ENCODE assay signal across 40 cellular contexts in the genomic region with DNA sequence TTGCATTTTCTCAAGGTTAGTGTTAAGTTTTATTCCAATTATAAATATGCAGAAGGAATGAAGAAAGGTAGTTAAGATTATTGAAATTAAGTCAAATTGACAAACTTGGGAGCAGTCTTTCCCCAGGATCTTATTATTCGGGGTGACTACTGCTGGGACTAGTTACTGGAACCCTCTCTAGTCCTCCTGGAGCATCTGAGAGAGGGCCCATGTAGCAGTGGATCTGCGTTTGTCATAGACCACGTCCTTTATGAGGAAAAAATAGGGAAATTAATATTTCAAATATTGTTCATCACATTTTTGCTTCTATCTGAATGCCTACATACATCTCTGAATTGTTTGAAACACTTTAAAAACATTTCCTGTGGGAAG. TPM values are rescaled to one million over a fixed set of nuclear protein-coding genes. Genes with fewer than 3 reads are reported as not detected.
"Had no signal": no experiment of that assay in that cellular context is flagged by ENCODE, and none has a peak within 500 bp of the region (broad histone marks: within the 10 kb centered on the region; RNA-seq: fewer than 3 reads in every experiment).

No MANE protein-coding gene starts in this region.

- H3K4me3 Mint-ChIP-seq: activated B cell treated with CpG ODN at 0.5 μM for 24 hours; activated CD4-positive, alpha-beta memory T cell treated with anti-CD3 and anti-CD28 coated beads for 36 hours; activated CD4-positive, alpha-beta T cell treated with anti-CD3 and anti-CD28 coated beads, Interleukin-2, amount 10 ng/mL, durations not matched to agents 24 days and 14 days; activated CD8-positive, alpha-beta T cell treated with anti-CD3 and anti-CD28 coated beads for 36 hours; activated naive CD4-positive, alpha-beta T cell treated with anti-CD3 and anti-CD28 coated beads for 36 hours; activated naive CD8-positive, alpha-beta T cell treated with anti-CD3 and anti-CD28 coated beads for 36 hours; activated T-cell treated with anti-CD3 and anti-CD28 coated beads, Interleukin-2, amount 50 U/mL, for 4 hours; activated T-cell treated with anti-CD3 and anti-CD28 coated beads, Interleukin-2, amount 50 U/mL, for 72 hours; activated T-helper 1 cell treated with anti-CD3 and anti-CD28 coated beads, Interleukin-12 subunit alpha, Interleukin-12 subunit beta, Interleukin-2, Interleukin-4 antibody, amounts not matched to agents 30 ng/mL and 10 ng/mL and 1 ng/mL, durations not matched to agents 14 hours and 24 hours and 36 hours; activated T-helper 17 cell treated with anti-CD3 and anti-CD28 coated beads, Interleukin-2, amount 50 U/mL, for 72 hours; T-helper 2 cell treated with Interferon-gamma antibody and Interleukin-4, amounts not matched to agents 5 μg/mL and 100 μg/mL, for 36 hours had no signal

- H3K4me3 ChIP-seq: adrenal gland, body of pancreas, breast epithelium, colonic mucosa had no signal

- ATAC-seq: activated CD8-positive, alpha-beta T cell treated with anti-CD3 and anti-CD28 coated beads for 36 hours; activated naive CD4-positive, alpha-beta T cell treated with anti-CD3 and anti-CD28 coated beads, Interleukin-2, amount 50 U/mL, for 72 hours; activated T-cell treated with anti-CD3 and anti-CD28 coated beads, Interleukin-2, amount 50 U/mL, for 4 hours; activated T-cell treated with anti-CD3 and anti-CD28 coated beads, Interleukin-2, amount 50 U/mL, for 72 hours; activated T-helper 17 cell treated with anti-CD3 and anti-CD28 coated beads, Interleukin-2, amount 50 U/mL, for 72 hours; body of pancreas had no signal

- H3K9me3 Mint-ChIP-seq: activated CD4-positive, alpha-beta memory T cell treated with anti-CD3 and anti-CD28 coated beads for 36 hours; activated CD8-positive, alpha-beta T cell treated with anti-CD3 and anti-CD28 coated beads for 36 hours; activated naive CD4-positive, alpha-beta T cell treated with anti-CD3 and anti-CD28 coated beads for 36 hours; activated naive CD4-positive, alpha-beta T cell treated with anti-CD3 and anti-CD28 coated beads, Interleukin-2, amount 50 U/mL, for 72 hours; activated T-cell treated with anti-CD3 and anti-CD28 coated beads, Interleukin-2, amount 50 U/mL, for 4 hours; activated T-cell treated with anti-CD3 and anti-CD28 coated beads, Interleukin-2, amount 50 U/mL, for 72 hours; activated T-helper 17 cell treated with anti-CD3 and anti-CD28 coated beads, Interleukin-2, amount 50 U/mL, for 72 hours; T-helper 2 cell treated with Interferon-gamma antibody and Interleukin-4, amounts not matched to agents 5 μg/mL and 100 μg/mL, for 36 hours had no signal

- FAIRE-seq: astrocyte, TTC549 had no signal

- DNase-seq: activated B cell treated with CpG ODN at 0.5 μM for 24 hours; activated CD4-positive, alpha-beta memory T cell treated with anti-CD3 and anti-CD28 coated beads for 36 hours; activated CD4-positive, alpha-beta T cell treated with anti-CD3 and anti-CD28 coated beads for 4 hours; activated CD4-positive, alpha-beta T cell treated with anti-CD3 and anti-CD28 coated beads, Interleukin-2, amount 10 ng/mL, durations not matched to agents 24 days and 14 days; activated CD4-positive, alpha-beta T cell treated with anti-CD3 and anti-CD28 coated beads, Interleukin-2, amount 50 U/mL, for 1 hour; activated CD4-positive, alpha-beta T cell treated with anti-CD3 and anti-CD28 coated beads, Interleukin-2, amount 50 U/mL, for 4 hours; activated CD4-positive, CD25-positive, alpha-beta regulatory T cell treated with anti-CD3 and anti-CD28 coated beads, Interleukin-2, amount 50 U/mL, for 72 hours; activated CD8-positive, alpha-beta memory T cell treated with anti-CD3 and anti-CD28 coated beads, Interleukin-2, amount 50 U/mL, for 4 hours; activated CD8-positive, alpha-beta T cell treated with anti-CD3 and anti-CD28 coated beads for 36 hours; activated effector memory CD4-positive, alpha-beta T cell treated with anti-CD3 and anti-CD28 coated beads, Interleukin-2, amount 50 U/mL, for 16 hours; activated gamma-delta T cell treated with Interleukin-2 at 50 U/mL for 16 hours; activated naive CD4-positive, alpha-beta T cell; activated naive CD4-positive, alpha-beta T cell treated with anti-CD3 and anti-CD28 coated beads for 36 hours; activated naive CD4-positive, alpha-beta T cell treated with anti-CD3 and anti-CD28 coated beads, Interleukin-2, amount 50 U/mL, for 16 hours; activated naive CD8-positive, alpha-beta T cell treated with anti-CD3 and anti-CD28 coated beads for 36 hours; activated T-cell treated with anti-CD3 and anti-CD28 coated beads for 4 hours; activated T-cell treated with anti-CD3 and anti-CD28 coated beads, Interleukin-2, amount 50 U/mL, for 1 hour; activated T-cell treated with anti-CD3 and anti-CD28 coated beads, Interleukin-2, amount 50 U/mL, for 4 hours; activated T-cell treated with anti-CD3 and anti-CD28 coated beads, Interleukin-2, amount 50 U/mL, for 72 hours; adrenal gland; amniotic stem cell; aorta; body of pancreas; brain microvascular endothelial cell; central memory CD4-positive, alpha-beta T cell; cerebellar nuclear complex; colonic mucosa; T-helper 2 cell; T-helper 9 cell had no signal

- H3K27ac Mint-ChIP-seq: activated B cell treated with CpG ODN at 0.5 μM for 24 hours; activated CD4-positive, alpha-beta memory T cell treated with anti-CD3 and anti-CD28 coated beads for 36 hours; activated CD4-positive, alpha-beta T cell treated with anti-CD3 and anti-CD28 coated beads, Interleukin-2, amount 10 ng/mL, durations not matched to agents 24 days and 14 days; activated CD8-positive, alpha-beta T cell treated with anti-CD3 and anti-CD28 coated beads for 36 hours; activated naive CD4-positive, alpha-beta T cell treated with anti-CD3 and anti-CD28 coated beads for 36 hours; activated naive CD4-positive, alpha-beta T cell treated with anti-CD3 and anti-CD28 coated beads, Interleukin-2, amount 50 U/mL, for 72 hours; activated naive CD8-positive, alpha-beta T cell treated with anti-CD3 and anti-CD28 coated beads for 36 hours; activated T-cell treated with anti-CD3 and anti-CD28 coated beads, Interleukin-2, amount 50 U/mL, for 72 hours; activated T-helper 1 cell treated with anti-CD3 and anti-CD28 coated beads, Interleukin-12 subunit alpha, Interleukin-12 subunit beta, Interleukin-2, Interleukin-4 antibody, amounts not matched to agents 30 ng/mL and 10 ng/mL and 1 ng/mL, durations not matched to agents 14 hours and 24 hours and 36 hours; activated T-helper 17 cell treated with anti-CD3 and anti-CD28 coated beads, Interleukin-2, amount 50 U/mL, for 72 hours; T-helper 2 cell treated with Interferon-gamma antibody and Interleukin-4, amounts not matched to agents 5 μg/mL and 100 μg/mL, for 36 hours had no signal

- H3K9me3 ChIP-seq: adrenal gland, body of pancreas, breast epithelium, colonic mucosa had no signal

- H3K27ac ChIP-seq: adrenal gland, body of pancreas, brain microvascular endothelial cell, breast epithelium, colonic mucosa, VCaP had no signal

- H3K4me1 ChIP-seq: adrenal gland, breast epithelium, colonic mucosa had no signal

- H3K36me3 ChIP-seq: adrenal gland, brain microvascular endothelial cell, breast epithelium, colonic mucosa had no signal

RNA-seq across cellular contexts. Expression of gene CNPY1, which starts 41.0 kb away (rescaled TPM):
- total RNA-seq: activated B cell treated with CpG ODN at 0.5 μM for 24 hours; activated CD4-positive, alpha-beta memory T cell treated with anti-CD3 and anti-CD28 coated beads for 36 hours; activated CD4-positive, alpha-beta T cell treated with anti-CD3 and anti-CD28 coated beads, Interleukin-2, amount 10 ng/mL, durations not matched to agents 24 days and 14 days; activated CD8-positive, alpha-beta memory T cell treated with anti-CD3 and anti-CD28 coated beads for 36 hours; activated CD8-positive, alpha-beta T cell treated with anti-CD3 and anti-CD28 coated beads for 36 hours; activated naive CD4-positive, alpha-beta T cell treated with anti-CD3 and anti-CD28 coated beads for 36 hours; activated naive CD4-positive, alpha-beta T cell treated with anti-CD3 and anti-CD28 coated beads, Interleukin-2, amount 50 U/mL, for 72 hours; activated naive CD8-positive, alpha-beta T cell treated with anti-CD3 and anti-CD28 coated beads for 36 hours; activated T-cell treated with anti-CD3 and anti-CD28 coated beads, Interleukin-2, amount 50 U/mL, for 4 hours; activated T-cell treated with anti-CD3 and anti-CD28 coated beads, Interleukin-2, amount 50 U/mL, for 72 hours; activated T-helper 1 cell treated with anti-CD3 and anti-CD28 coated beads, Interleukin-12 subunit alpha, Interleukin-12 subunit beta, Interleukin-2, Interleukin-4 antibody, amounts not matched to agents 30 ng/mL and 10 ng/mL and 1 ng/mL, durations not matched to agents 14 hours and 24 hours and 36 hours; activated T-helper 17 cell treated with anti-CD3 and anti-CD28 coated beads, Interleukin-2, amount 50 U/mL, for 72 hours; adrenal gland; aorta; astrocyte; body of pancreas; cardiac septum; chondrocyte; colonic mucosa had no signal
- polyA plus RNA-seq: adrenal gland, aorta had no signal

RNA-seq across cellular contexts. Expression of gene EN2, which starts 47.5 kb away (rescaled TPM):
- total RNA-seq: activated B cell treated with CpG ODN at 0.5 μM for 24 hours; activated CD4-positive, alpha-beta memory T cell treated with anti-CD3 and anti-CD28 coated beads for 36 hours; activated CD4-positive, alpha-beta T cell treated with anti-CD3 and anti-CD28 coated beads, Interleukin-2, amount 10 ng/mL, durations not matched to agents 24 days and 14 days; activated CD8-positive, alpha-beta memory T cell treated with anti-CD3 and anti-CD28 coated beads for 36 hours; activated CD8-positive, alpha-beta T cell treated with anti-CD3 and anti-CD28 coated beads for 36 hours; activated naive CD4-positive, alpha-beta T cell treated with anti-CD3 and anti-CD28 coated beads for 36 hours; activated naive CD4-positive, alpha-beta T cell treated with anti-CD3 and anti-CD28 coated beads, Interleukin-2, amount 50 U/mL, for 72 hours; activated naive CD8-positive, alpha-beta T cell treated with anti-CD3 and anti-CD28 coated beads for 36 hours; activated T-cell treated with anti-CD3 and anti-CD28 coated beads, Interleukin-2, amount 50 U/mL, for 4 hours; activated T-cell treated with anti-CD3 and anti-CD28 coated beads, Interleukin-2, amount 50 U/mL, for 72 hours; activated T-helper 1 cell treated with anti-CD3 and anti-CD28 coated beads, Interleukin-12 subunit alpha, Interleukin-12 subunit beta, Interleukin-2, Interleukin-4 antibody, amounts not matched to agents 30 ng/mL and 10 ng/mL and 1 ng/mL, durations not matched to agents 14 hours and 24 hours and 36 hours; activated T-helper 17 cell treated with anti-CD3 and anti-CD28 coated beads, Interleukin-2, amount 50 U/mL, for 72 hours; aorta; astrocyte; body of pancreas; cardiac septum; colonic mucosa had no signal
- polyA plus RNA-seq: aorta had no signal
